Comparison of ENCODE assay signal across 8 cellular contexts in genomic region chr1:27556781-27557595, GRCh38. TPM values are rescaled to one million over a fixed set of nuclear protein-coding genes. Genes with fewer than 3 reads are reported as not detected.
DNase-seq lines count a peak whose midpoint lies in the region; ATAC-seq and TF ChIP-seq lines count a peak whose summit lies in the region.

No MANE protein-coding gene starts in this region.

- no peak overlapping the region for H2BK12ac ChIP-seq in neuronal stem cell (ENCODE audit: low read length)

- peak overlapping the region; percentile 23 for H3K23ac ChIP-seq in neuronal stem cell (ENCODE audit: low read depth, low read length, poor library complexity)

- no peak overlapping the region for H2BK15ac ChIP-seq in neuronal stem cell (ENCODE audit: low read length)

- H2AK5ac ChIP-seq in neuronal stem cell (ENCODE audit: low read depth, low read length), result no peak overlapping the region

- CTCF ChIA-PET in RWPE1 (lab: Yijun Ruan, JAX), result interaction anchor here (0.5 to 4.4 kb wide), 39 partner anchors 8 to 365 kb away, joined by 3 to 67 read pairs (median 4); partner anchors contain the start of genes AHDC1 and WASF2

- intact Hi-C loops in stomach (cut with DNase I; ENCODE audit: low total_unique reads), result loop anchor here (5.0 kb wide), 1 partner anchor 50 kb away; no protein-coding TSS in a partner anchor

- no peak for ATAC-seq in GM19463 (IDR thresholded peaks at IDR 0.05; ENCODE audit: unreplicated experiment)

- no peak overlapping the region for H3K18ac ChIP-seq in neuronal stem cell (ENCODE audit: low read length)

- peak; percentile 83 for TF ChIP-seq CTCF in RWPE1 (conservative IDR thresholded peaks at IDR 0.05; ENCODE audit: low read depth)
- TF ChIP-seq CTCF in stomach (IDR thresholded peaks at IDR 0.05), result peak in 5 of 7 experiments; percentile 90 to 97 (median 93)

- no peak overlapping the region for H4K91ac ChIP-seq in neuronal stem cell (ENCODE audit: low read depth, low read length, poor library complexity)

- no peak overlapping the region for H3K14ac ChIP-seq in neuronal stem cell (ENCODE audit: low read length)

- no peaks in the 10 kb centered on the region for H3K27me3 ChIP-seq in neuronal stem cell (ENCODE audit: control insufficient read depth in 3 of 3, insufficient read depth in 3 of 3, low read depth in 1 of 3, low read length in 3 of 3)
- H3K27me3 ChIP-seq in stomach, result no peaks in the 10 kb centered on the region

- peak overlapping the region; percentile 50 for H3K9ac ChIP-seq in neuronal stem cell (ENCODE audit: low read depth, low read length, poor library complexity)

- no peak overlapping the region for H4K8ac ChIP-seq in neuronal stem cell (ENCODE audit: low read depth, low read length)

- H2AFZ ChIP-seq in neuronal stem cell (ENCODE audit: low read length), result no peak overlapping the region

- no peak overlapping the region for H2BK120ac ChIP-seq in neuronal stem cell (ENCODE audit: low read depth, low read length)

- WGBS in neuronal stem cell (ENCODE audit: extremely low coverage in 2 of 2, insufficient read length in 2 of 2, insufficient replicate concordance in 1 of 2), 2 donors, result no CpG with 5 or more reads among the region's 19 CpGs
- WGBS in stomach, 5 donors, result 1 to 14% (median 7%) methylated on average over 16 to 19 of the region's 19 CpGs

- H3K79me1 ChIP-seq in neuronal stem cell (ENCODE audit: low read depth, low read length), result peaks cover 18% of the 10 kb centered on the region

- H3K36me3 ChIP-seq in neuronal stem cell (replicated peaks in 1 of 2; ENCODE audit: control insufficient read depth in 2 of 2, insufficient read depth in 2 of 2, low read length in 2 of 2) (peaks cover 19 to 54% of the 10 kb centered on the region in 2 donors), stomach (peaks cover 9 to 28% (median 23%) of the 10 kb centered on the region in 4 donors)

- POLR2A ChIA-PET in RWPE1 (lab: Yijun Ruan, JAX; ENCODE audit: low non-redundant PET), result interaction anchor here (0.6 to 0.9 kb wide), 4 partner anchors 27 to 1680 kb away, joined by 3 to 5 read pairs (median 4); partner anchors contain the start of gene AHDC1

- TF ChIP-seq POLR2A in stomach (IDR thresholded peaks at IDR 0.05), result no peak

- DNase-seq in COLO829 (ENCODE audit: low spot score) (peak; percentile 97), HS-27A (ENCODE audit: low read depth) (peak; percentile 94), RWPE1 (ENCODE audit: low spot score) (peak; percentile 95), foreskin melanocyte (peak; percentile 85), neuronal stem cell (ENCODE audit: low spot score) (peak; percentile 76), stomach (peak; percentile 89)
- DNase-seq in activated effector memory CD4-positive, alpha-beta T cell treated with anti-CD3 and anti-CD28 coated beads, Interleukin-2, amount 50 U/mL, for 16 hours, result peak; percentile 89

- H3K4me1 ChIP-seq in neuronal stem cell (ENCODE audit: control insufficient read depth in 2 of 2, insufficient read depth in 1 of 2, low read depth in 1 of 2, low read length in 2 of 2) (peaks cover 30 to 41% of the 10 kb centered on the region in 2 donors), stomach (peaks cover 63 to 91% (median 72%) of the 10 kb centered on the region in 4 donors)

- H3K4me2 ChIP-seq in neuronal stem cell (ENCODE audit: insufficient read depth, low read length, poor library complexity, severe bottlenecking), result no peak overlapping the region

- H3K27ac ChIP-seq in RWPE1, result peak overlapping the region; percentile 98
- H3K27ac ChIP-seq in neuronal stem cell (replicated peaks; ENCODE audit: low read length), result peak overlapping the region; percentile 44
- peak overlapping the region; percentile 80 to 97 (median 87) for H3K27ac ChIP-seq in stomach

- no peak for TF ChIP-seq EP300 in stomach (IDR thresholded peaks at IDR 0.05)

- H3K4me3 ChIP-seq in neuronal stem cell (ENCODE audit: low read length in 2 of 2), result no peak overlapping the region
- peak overlapping the region; percentile 8 to 27 (median 18) for H3K4me3 ChIP-seq in stomach

- H3K4ac ChIP-seq in neuronal stem cell (ENCODE audit: low read length), result no peak overlapping the region

- no peaks in the 10 kb centered on the region for H3K9me3 ChIP-seq in neuronal stem cell (replicated peaks in 1 of 2; ENCODE audit: control insufficient read depth in 2 of 2, insufficient read depth in 1 of 2, low read depth in 1 of 2, low read length in 2 of 2)
- H3K9me3 ChIP-seq in stomach, result no peaks in the 10 kb centered on the region

- no peak overlapping the region for H2BK5ac ChIP-seq in neuronal stem cell (ENCODE audit: low read length)

RNA-seq across cellular contexts. Expression of gene AHDC1, which starts 47.0 kb away (rescaled TPM):
- 22.9 TPM for polyA plus RNA-seq in neuronal stem cell (2013, experiment 1 of 2)
- polyA plus RNA-seq in neuronal stem cell (2013, experiment 2 of 2), result 22.9 TPM
- 10 to 100 TPM; 10.8 to 95.0 (median 35.1) TPM for total RNA-seq in stomach
- polyA plus RNA-seq in stomach, result 10 to 100 TPM in 1 of 3 donors, 1 to 10 TPM in 2; 5.8 to 10.3 (median 8.3) TPM

Comparison
In these comparisons a context has a peak if more than half of its experiments do, and no peak if none do; other contexts are left out.
1. H3K27ac ChIP-seq: peak in every context shown above with its lines; median percentile 98 in RWPE1; 87 in stomach; 44 in neuronal stem cell.
2. H3K4me3 ChIP-seq: peak in stomach (4 of 4); none in neuronal stem cell (0 of 2).
3. Peak in every context shown above with its lines, with median percentiles within 50 percentile points of each other: DNase-seq.